Comparison of ENCODE assay signal across 19 cellular contexts in the genomic region with DNA sequence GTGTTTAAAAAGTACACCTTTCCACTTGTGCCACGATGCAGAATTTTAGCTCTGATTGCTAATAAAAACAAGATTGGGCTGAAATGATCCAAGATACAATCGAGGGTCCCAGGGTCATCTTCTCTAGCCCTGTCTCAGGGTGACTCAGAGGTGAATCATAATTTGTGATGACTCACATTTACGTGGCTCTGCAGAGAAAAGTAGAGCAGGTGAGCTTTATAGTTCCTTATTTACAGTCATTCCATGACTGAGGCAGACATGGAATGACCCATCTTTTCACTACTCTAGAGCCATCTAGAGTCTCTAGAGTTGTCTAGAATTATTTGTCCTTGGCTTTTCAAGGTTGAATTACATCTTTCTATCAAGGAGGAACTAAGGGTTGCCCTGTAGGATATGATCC.
A peak's percentile ranks its signal among the peaks of the same experiment; 100 is the strongest.
DNase-seq lines count a peak whose midpoint lies in the region; ATAC-seq, FAIRE-seq and TF ChIP-seq lines count a peak whose summit lies in the region.
"Had no signal": no experiment of that assay in that cellular context is flagged by ENCODE, and none has a peak within 500 bp of the region (broad histone marks: within the 10 kb centered on the region; RNA-seq: fewer than 3 reads in every experiment).

No MANE protein-coding gene starts in this region.

- H4K20me1 ChIP-seq in GM12878 (ENCODE audit: control insufficient read depth, insufficient read depth) = no peaks in the 10 kb centered on the region

- TF ChIP-seq RAD21 in GM12878 (IDR thresholded peaks at IDR 0.05; ENCODE audit: insufficient read depth, low read depth, low read length) = no peak

- in situ Hi-C loops in GM12878 (cut with MboI) = no loop called here

- intact Hi-C loops in GM12878 (cut with micrococcal nuclease; ENCODE audit: unreplicated experiment) (no loop called here), head of caudate nucleus (cut with DNase I) (no loop called here)

- TF ChIP-seq CTCF in GM12878 (IDR thresholded peaks at IDR 0.05 in 2 of 3, conservative IDR thresholded peaks at IDR 0.05 in 1 of 3; ENCODE audit: control insufficient read depth in 2 of 3, extremely low read depth in 1 of 3, insufficient read depth in 1 of 3, low read depth in 3 of 3, low read length in 3 of 3) = no peak

- RAD21 ChIA-PET in GM12878 (lab: Charles Lee; ENCODE audit: unreplicated experiment) = no interaction called here

- CTCF ChIA-PET in GM12878 (lab: Yijun Ruan, JAX) = no interaction called here

- H3K27me3 ChIP-seq in GM12878 (replicated peaks in 1 of 2; ENCODE audit: control insufficient read depth in 2 of 2, insufficient read depth in 2 of 2, low read length in 1 of 2) = no peaks in the 10 kb centered on the region
- H3K27me3 ChIP-seq: gastroesophageal sphincter, pancreas had no signal

- H3K4me2 ChIP-seq in GM12878 (ENCODE audit: control insufficient read depth, insufficient read depth) = no peak overlapping the region

- FAIRE-seq in GM12878 (lab: Jason Lieb, UNC) = no peak
- FAIRE-seq: colon, D721Med, GM18507, pancreas had no signal

- H3K9me3 ChIP-seq in GM12878 (replicated peaks; ENCODE audit: control insufficient read depth, insufficient read depth, low read length) = no peaks in the 10 kb centered on the region
- H3K9me3 ChIP-seq: gastroesophageal sphincter, pancreas had no signal

- no peak for TF ChIP-seq EP300 in GM12878 (IDR thresholded peaks at IDR 0.05; ENCODE audit: borderline replicate concordance in 1 of 2, control insufficient read depth in 1 of 2, low read depth in 2 of 2, low read length in 2 of 2)

- no peak for ATAC-seq in GM12878
- ATAC-seq: gastroesophageal sphincter had no signal

- WGBS in GM12878 (ENCODE audit: insufficient coverage, insufficient replicate concordance, low lambda C conversion rate, missing lambda C conversion rate) = 2% methylated on average over 3 of the region's 3 CpGs

- POLR2A ChIA-PET in GM12878 (lab: Charles Lee) = no interaction called here

- no peak overlapping the region for H2AFZ ChIP-seq in GM12878 (ENCODE audit: control insufficient read depth, low read depth, low read length)

- H3K4me3 ChIP-seq in GM12878 = no peak overlapping the region
- H3K4me3 ChIP-seq: gastroesophageal sphincter, pancreas had no signal

- no peaks in the 10 kb centered on the region for H3K36me3 ChIP-seq in GM12878 (ENCODE audit: control insufficient read depth in 2 of 2, insufficient read depth in 2 of 2, low read length in 1 of 2)
- H3K36me3 ChIP-seq: gastroesophageal sphincter, pancreas had no signal

- peak; percentile 37 for DNase-seq in HCEC 1CT
- DNase-seq in LHCN-M2 (ENCODE audit: low read depth) = peak; percentile 68
- no peak for DNase-seq in GM12878 (ENCODE audit: low read depth, low spot score)
- peak; percentile 66 for DNase-seq in renal cortical epithelial cell (ENCODE audit: low read depth)
- no peak for DNase-seq in ecto neural progenitor cell (ENCODE audit: low spot score)
- no peak for DNase-seq in head of caudate nucleus
- no peak for DNase-seq in DMS153 (lab: John Stamatoyannopoulos, UW)
- DNase-seq: activated CD4-positive, CD25-positive, alpha-beta regulatory T cell treated with anti-CD3 and anti-CD28 coated beads, Interleukin-2, amount 50 U/mL, for 72 hours; activated gamma-delta T cell; aorta; NCI-H187 treated with DMSO at 0.1 percent for 48 hours; NCI-H446 treated with DMSO at 0.1 percent for 48 hours; pancreas; SIG-M5; substantia nigra had no signal

- H3K27ac ChIP-seq in GM12878 (ENCODE audit: control insufficient read depth, insufficient read depth) = no peak overlapping the region
- H3K27ac ChIP-seq: gastroesophageal sphincter, pancreas had no signal

- no peak for TF ChIP-seq POLR2A in GM12878 (IDR thresholded peaks at IDR 0.05; ENCODE audit: low read depth, low read length)

- SMC1A ChIA-PET in GM12878 (lab: Charles Lee; ENCODE audit: uncharacterized antibody, unreplicated experiment) = no interaction called here

- no peaks in the 10 kb centered on the region for H3K4me1 ChIP-seq in GM12878 (ENCODE audit: control insufficient read depth, insufficient read depth, low read length)
- H3K4me1 ChIP-seq: pancreas had no signal

- H3K79me2 ChIP-seq in GM12878 (ENCODE audit: control insufficient read depth, insufficient read depth, low read length) = no peaks in the 10 kb centered on the region

- H3K9ac ChIP-seq in GM12878 (ENCODE audit: control insufficient read depth, insufficient read depth, low read length) = no peak overlapping the region

- BruUV-seq in GM12878 (replicated peaks; lab: Mats Ljungman, UMichigan) = no TSS peak

TF ChIP-seq in GM12878, 131 proteins besides CTCF, POLR2A, EP300 and RAD21:
- TF ChIP-seq ZNF207 (IDR thresholded peaks at IDR 0.05; ENCODE audit: borderline replicate concordance) (no peak), CBFB (IDR thresholded peaks at IDR 0.05; ENCODE audit: low read depth) (no peak), NFXL1 (IDR thresholded peaks at IDR 0.05; ENCODE audit: borderline replicate concordance) (no peak), YBX1 (IDR thresholded peaks at IDR 0.05) (no peak), JUNB (IDR thresholded peaks at IDR 0.05) (peak; percentile 47)
- TF ChIP-seq, protein P1, sequence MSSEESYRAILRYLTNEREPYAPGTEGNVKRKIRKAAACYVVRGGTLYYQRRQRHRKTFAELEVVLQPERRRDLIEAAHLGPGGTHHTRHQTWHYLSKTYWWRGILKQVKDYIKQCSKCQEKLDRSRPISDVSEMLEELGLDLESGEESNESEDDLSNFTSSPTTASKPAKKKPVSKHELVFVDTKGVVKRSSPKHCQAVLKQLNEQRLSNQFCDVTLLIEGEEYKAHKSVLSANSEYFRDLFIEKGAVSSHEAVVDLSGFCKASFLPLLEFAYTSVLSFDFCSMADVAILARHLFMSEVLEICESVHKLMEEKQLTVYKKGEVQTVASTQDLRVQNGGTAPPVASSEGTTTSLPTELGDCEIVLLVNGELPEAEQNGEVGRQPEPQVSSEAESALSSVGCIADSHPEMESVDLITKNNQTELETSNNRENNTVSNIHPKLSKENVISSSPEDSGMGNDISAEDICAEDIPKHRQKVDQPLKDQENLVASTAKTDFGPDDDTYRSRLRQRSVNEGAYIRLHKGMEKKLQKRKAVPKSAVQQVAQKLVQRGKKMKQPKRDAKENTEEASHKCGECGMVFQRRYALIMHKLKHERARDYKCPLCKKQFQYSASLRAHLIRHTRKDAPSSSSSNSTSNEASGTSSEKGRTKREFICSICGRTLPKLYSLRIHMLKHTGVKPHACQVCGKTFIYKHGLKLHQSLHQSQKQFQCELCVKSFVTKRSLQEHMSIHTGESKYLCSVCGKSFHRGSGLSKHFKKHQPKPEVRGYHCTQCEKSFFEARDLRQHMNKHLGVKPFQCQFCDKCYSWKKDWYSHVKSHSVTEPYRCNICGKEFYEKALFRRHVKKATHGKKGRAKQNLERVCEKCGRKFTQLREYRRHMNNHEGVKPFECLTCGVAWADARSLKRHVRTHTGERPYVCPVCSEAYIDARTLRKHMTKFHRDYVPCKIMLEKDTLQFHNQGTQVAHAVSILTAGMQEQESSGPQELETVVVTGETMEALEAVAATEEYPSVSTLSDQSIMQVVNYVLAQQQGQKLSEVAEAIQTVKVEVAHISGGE (CRISPR knock-in tag; IDR thresholded peaks at IDR 0.05) = no peak

Comparison
In these comparisons a context has a peak if more than half of its experiments do, and no peak if none do; other contexts are left out.
1. DNase-seq: peak in HCEC 1CT (single experiment), LHCN-M2 (single experiment) and renal cortical epithelial cell (single experiment); none in GM12878 (single experiment), ecto neural progenitor cell (single experiment), head of caudate nucleus (0 of 42) and DMS153 (single experiment).